Comparison of ENCODE assay signal across 8 cellular contexts in genomic region chr18:9102391-9103216, GRCh38. TPM values are rescaled to one million over a fixed set of nuclear protein-coding genes. Genes with fewer than 3 reads are reported as not detected.
DNase-seq lines count a peak whose midpoint lies in the region; ATAC-seq lines count a peak whose summit lies in the region.

TSS of gene NDUFV2 (plus strand) at chr18:9102699. CDS start at chr18:9102744, 45 bp downstream.

- peak; percentile 85 for DNase-seq in DMS114 treated with DMSO at 0.1 percent for 48 hours (lab: John Stamatoyannopoulos, UW; ENCODE audit: unreplicated experiment)
- DNase-seq in OCI-M1 (lab: John Stamatoyannopoulos, UW) = peak; percentile 100
- DNase-seq in activated T-cell treated with anti-CD3 and anti-CD28 coated beads for 24 hours (ENCODE audit: low read depth) = peak; percentile 97
- peak; percentile 83 for DNase-seq in epidermal melanocyte (ENCODE audit: insufficient read length, low spot score)
- DNase-seq in middle frontal gyrus (ENCODE audit: extremely low spot score, low spot score) = peak; percentile 91
- DNase-seq in stimulated activated CD8-positive, alpha-beta memory T cell treated with anti-CD3 and anti-CD28 coated beads, Interleukin-2, amount 100 ng/mL, for 1 hour (ENCODE audit: low read depth in 2 of 2) = peak; percentile 97

- H3K4me3 Mint-ChIP-seq in IgD-negative memory B cell = peak within 1 kb of the TSS; percentile 91 to 98 (median 96)

- H3K36me3 Mint-ChIP-seq in IgD-negative memory B cell = peaks cover 7% of the 10 kb centered on the region

- peaks cover 39 to 53% (median 45%) of the 10 kb centered on the region in 3 donors for H3K4me1 Mint-ChIP-seq in IgD-negative memory B cell

- no peaks in the 10 kb centered on the region for H3K27me3 Mint-ChIP-seq in IgD-negative memory B cell

- peak; percentile 85 for ATAC-seq in GM21576 (IDR thresholded peaks at IDR 0.05; ENCODE audit: unreplicated experiment)

- peaks cover 0 to 1% (median 0%) of the 10 kb centered on the region in 3 donors for H3K9me3 Mint-ChIP-seq in IgD-negative memory B cell

- H3K27ac Mint-ChIP-seq in IgD-negative memory B cell = peak within 1 kb of the TSS; percentile 78 to 94 (median 87)

RNA-seq across cellular contexts. Expression of gene NDUFV2, which starts in this region (rescaled TPM):
- 144 TPM for polyA plus RNA-seq in IgD-negative memory B cell

Comparison
In these comparisons a context has a peak if more than half of its experiments do, and no peak if none do; other contexts are left out.
1. Peak in every context shown above with its lines: DNase-seq and ATAC-seq.